ENCODE assay signal across 31 cellular contexts in genomic region chr2:118932949-118933348, GRCh38. TPM values are rescaled to one million over a fixed set of nuclear protein-coding genes. Genes with fewer than 3 reads are reported as not detected.
DNase-seq lines count a peak whose midpoint lies in the region; TF ChIP-seq lines count a peak whose summit lies in the region.
"Had no signal": no experiment of that assay in that cellular context is flagged by ENCODE, and none has a peak within 500 bp of the region (broad histone marks: within the 10 kb centered on the region; RNA-seq: fewer than 3 reads in every experiment).

No MANE protein-coding gene starts in this region.

- no peak for DNase-seq in Caco-2
- DNase-seq: 8988T; ACHN; AML-193; BE2C; C1 segment of cervical spinal cord; Calu3; CD4-positive, alpha-beta memory T cell; CD4-positive, alpha-beta T cell; CD4-positive, CD25-positive, alpha-beta regulatory T cell; CD8-positive, alpha-beta memory T cell; CD8-positive, alpha-beta T cell; COR-L47; DMS 273 treated with DMSO at 0.1 percent for 48 hours; DMS153; DMS53; DMS79; DMS79 treated with DMSO at 0.1 percent for 48 hours; DND-41; EL had no signal

- H3K27me3 Mint-ChIP-seq in Caco-2 (ENCODE audit: insufficient read depth, unreplicated experiment): no peaks in the 10 kb centered on the region
- H3K27me3 Mint-ChIP-seq: B cell; CD4-positive, alpha-beta memory T cell; CD4-positive, alpha-beta T cell; CD8-positive, alpha-beta memory T cell had no signal

- POLR2A ChIA-PET in HEK293 (lab: Yijun Ruan, JAX): no interaction called here
- POLR2A ChIA-PET in Caco-2 (lab: Charles Lee): no interaction called here

- no peak overlapping the region for H3K27ac Mint-ChIP-seq in Caco-2 (ENCODE audit: unreplicated experiment)
- H3K27ac Mint-ChIP-seq: B cell; CD4-positive, alpha-beta T cell; CD4-positive, CD25-positive, alpha-beta regulatory T cell; CD8-positive, alpha-beta memory T cell; CD8-positive, alpha-beta T cell had no signal

- H3K4me3 Mint-ChIP-seq in Caco-2 (ENCODE audit: unreplicated experiment): no peak overlapping the region
- H3K4me3 Mint-ChIP-seq: B cell; CD14-positive monocyte; CD4-positive, alpha-beta memory T cell; CD4-positive, alpha-beta T cell; CD4-positive, CD25-positive, alpha-beta regulatory T cell; CD8-positive, alpha-beta memory T cell; CD8-positive, alpha-beta T cell had no signal

- H3K36me3 Mint-ChIP-seq in Caco-2 (ENCODE audit: insufficient read depth, unreplicated experiment): no peaks in the 10 kb centered on the region
- H3K36me3 Mint-ChIP-seq: CD4-positive, CD25-positive, alpha-beta regulatory T cell; CD8-positive, alpha-beta memory T cell; CD8-positive, alpha-beta T cell had no signal

- no peaks in the 10 kb centered on the region for H3K27me3 ChIP-seq in Caco-2 (replicated peaks; ENCODE audit: control insufficient read depth, insufficient read depth, low read length)
- H3K27me3 ChIP-seq: BE2C; BLaER1; BLaER1 treated with 17β-estradiol and CSF1 and Interleukin-3, amounts not matched to agents 10 nM and 100 nM had no signal

- H3K27ac ChIP-seq in HEK293 (ENCODE audit: extremely low read depth, low read depth, low read length): no peak overlapping the region
- H3K27ac ChIP-seq: 22Rv1; A549; BLaER1; BLaER1 treated with 17β-estradiol and CSF1 and Interleukin-3, amounts not matched to agents 10 nM and 100 nM; C4-2B had no signal

- H3K4me1 ChIP-seq in HEK293 (ENCODE audit: control insufficient read depth, insufficient read depth, low read length) (no peaks in the 10 kb centered on the region), Caco-2 (no peaks in the 10 kb centered on the region)
- H3K4me1 ChIP-seq: A549, BE2C, BLaER1 had no signal

- H3K4me1 Mint-ChIP-seq in Caco-2 (ENCODE audit: low read depth, unreplicated experiment): no peaks in the 10 kb centered on the region
- H3K4me1 Mint-ChIP-seq: B cell; CD4-positive, alpha-beta memory T cell; CD4-positive, CD25-positive, alpha-beta regulatory T cell; CD8-positive, alpha-beta memory T cell had no signal

- peaks cover 36% of the 10 kb centered on the region for H3K9me3 Mint-ChIP-seq in Caco-2 (ENCODE audit: unreplicated experiment)

- H3K9me3 ChIP-seq in HEK293 (ENCODE audit: control insufficient read depth, insufficient read depth, low read depth, low read length) (0 out of 2 replicates have a peak, but pooled peaks cover 3% of the 10 kb centered on the region), Caco-2 (peaks cover 16% of the 10 kb centered on the region)
- H3K9me3 ChIP-seq: BE2C had no signal

- TF ChIP-seq CTCF in HEK293 (tag by site-specific recombination; IDR thresholded peaks at IDR 0.05) (no peak), Caco-2 (IDR thresholded peaks at IDR 0.05; ENCODE audit: insufficient read depth in 1 of 2, low read depth in 1 of 2, low read length in 1 of 2, severe bottlenecking in 1 of 2, unreplicated experiment in 1 of 2) (no peak)

- no TSS peak for BruUV-seq in Caco-2 (replicated peaks; lab: Mats Ljungman, UMichigan)

- H3K4me3 ChIP-seq in HEK293 (ENCODE audit: low read depth, low read length) (no peak overlapping the region), Caco-2 (ENCODE audit: low read depth, low read length) (no peak overlapping the region)
- H3K4me3 ChIP-seq: A549; BLaER1; BLaER1 treated with 17β-estradiol and CSF1 and Interleukin-3, amounts not matched to agents 10 nM and 100 nM had no signal

- H3K36me3 ChIP-seq in HEK293 (ENCODE audit: control insufficient read depth in 2 of 2, insufficient read depth in 1 of 2, low read length in 2 of 2): no peaks in the 10 kb centered on the region
- no peaks in the 10 kb centered on the region for H3K36me3 ChIP-seq in Caco-2 (ENCODE audit: control insufficient read depth, insufficient read depth, low read length)
- H3K36me3 ChIP-seq: BE2C; BLaER1; BLaER1 treated with 17β-estradiol and CSF1 and Interleukin-3, amounts not matched to agents 10 nM and 100 nM had no signal

- intact Hi-C loops in Caco-2 (cut with micrococcal nuclease; ENCODE audit: unreplicated experiment): no loop called here

- CTCF ChIA-PET in HEK293 (lab: Yijun Ruan, JAX) (interaction anchor here (0.6 kb wide), 1 partner anchor 447 kb away, joined by 4 read pairs; no protein-coding TSS in a partner anchor), Caco-2 (lab: Charles Lee) (no interaction called here)

TF ChIP-seq in HEK293, 187 proteins besides CTCF, POLR2A, EP300 and RAD21:
- TF ChIP-seq ZNF37A (tag by site-specific recombination; IDR thresholded peaks at IDR 0.05): no peak
- peak; percentile 92 for TF ChIP-seq ZNF558 (tag by site-specific recombination; IDR thresholded peaks at IDR 0.05)
TF ChIP-seq in HEK293: peak in this region for 1.

RNA-seq across cellular contexts. Expression of gene MARCO, which starts 9.0 kb away (rescaled TPM):
- total RNA-seq in Caco-2 (2022): 0.43 TPM in 1 of 2 replicates, not detected in the other
- total RNA-seq: A172; A673; B cell; Calu3; CD4-positive, CD25-positive, alpha-beta regulatory T cell; CD8-positive, alpha-beta memory T cell; CD8-positive, alpha-beta T cell; Daoy had no signal
